In genomic region chr11:61544466-61544865, GRCh38 we compare ENCODE assay signal across 26 cellular contexts. TPM values are rescaled to one million over a fixed set of nuclear protein-coding genes. Genes with fewer than 3 reads are reported as not detected.
"Had no signal": no experiment of that assay in that cellular context is flagged by ENCODE, and none has a peak within 500 bp of the region (broad histone marks: within the 10 kb centered on the region; RNA-seq: fewer than 3 reads in every experiment).

No MANE protein-coding gene starts in this region.

- ATAC-seq: gastrocnemius medialis; lower lobe of right lung; natural killer cell treated with Interleukin-12 subunit alpha and Interleukin-12 subunit beta and Interleukin-15 and Interleukin-18, amount 100 ng/mL, for 72 hours; psoas muscle had no signal

- H3K9me3 ChIP-seq: esophagus muscularis mucosa, gastrocnemius medialis, heart right ventricle, left ventricle myocardium inferior, lower lobe of right lung, psoas muscle, right lobe of liver, stomach, thoracic aorta, transverse colon had no signal

- FAIRE-seq: endometrium had no signal

- H3K36me3 ChIP-seq: esophagus muscularis mucosa, gastrocnemius medialis, heart right ventricle, lower lobe of right lung, neural progenitor cell, right lobe of liver, stomach, thoracic aorta, transverse colon had no signal

- H3K4me2 ChIP-seq: neural progenitor cell had no signal

- H3K4me1 ChIP-seq: lower lobe of right lung, parathyroid adenoma, transverse colon had no signal

- H2AFZ ChIP-seq: neural progenitor cell, parathyroid adenoma had no signal

- DNase-seq: effector memory CD4-positive, alpha-beta T cell; gastrocnemius medialis; heart right ventricle; hypothalamus; islet precursor cell; left ventricle myocardium inferior; lower lobe of right lung; midbrain; occipital lobe; psoas muscle; retina; stimulated activated CD4-positive, alpha-beta T cell treated with anti-CD3 and anti-CD28 coated beads, Interleukin-15, amount 100 ng/mL, for 24 hours; stimulated activated CD4-positive, alpha-beta T cell treated with anti-CD3 and anti-CD28 coated beads, Interleukin-2, amount 100 ng/mL, for 24 hours; stimulated activated CD4-positive, alpha-beta T cell treated with anti-CD3 and anti-CD28 coated beads, Interleukin-4, amount 100 ng/mL, for 4 hours; stimulated activated naive CD4-positive, alpha-beta T cell; stomach; transverse colon had no signal

- H3K4me3 ChIP-seq: esophagus muscularis mucosa, gastrocnemius medialis, heart right ventricle, left ventricle myocardium inferior, lower lobe of right lung, neural progenitor cell, psoas muscle, right lobe of liver, stomach, thoracic aorta, transverse colon had no signal

- H3K27me3 ChIP-seq: heart right ventricle, neural progenitor cell, right lobe of liver had no signal

- H3K79me2 ChIP-seq: parathyroid adenoma had no signal

- H3K9ac ChIP-seq: neural progenitor cell, parathyroid adenoma had no signal

- H3K27ac ChIP-seq: epithelial cell of prostate, esophagus muscularis mucosa, gastrocnemius medialis, heart right ventricle, left ventricle myocardium inferior, lower lobe of right lung, neural progenitor cell, parathyroid adenoma, psoas muscle, stomach, thoracic aorta, transverse colon had no signal

RNA-seq across cellular contexts. Expression of gene LRRC10B, which starts 35.9 kb away (rescaled TPM):
- total RNA-seq: fibroblast of villous mesenchyme; natural killer cell treated with Interleukin-12 subunit alpha and Interleukin-12 subunit beta and Interleukin-15 and Interleukin-18, amount 100 ng/mL, for 72 hours; right lobe of liver had no signal

RNA-seq across cellular contexts. Expression of gene SYT7, which starts 36.4 kb away (rescaled TPM):
- total RNA-seq: natural killer cell treated with Interleukin-12 subunit alpha and Interleukin-12 subunit beta and Interleukin-15 and Interleukin-18, amount 100 ng/mL, for 72 hours had no signal
